Comparison of ENCODE assay signal across 11 cellular contexts in the genomic region with DNA sequence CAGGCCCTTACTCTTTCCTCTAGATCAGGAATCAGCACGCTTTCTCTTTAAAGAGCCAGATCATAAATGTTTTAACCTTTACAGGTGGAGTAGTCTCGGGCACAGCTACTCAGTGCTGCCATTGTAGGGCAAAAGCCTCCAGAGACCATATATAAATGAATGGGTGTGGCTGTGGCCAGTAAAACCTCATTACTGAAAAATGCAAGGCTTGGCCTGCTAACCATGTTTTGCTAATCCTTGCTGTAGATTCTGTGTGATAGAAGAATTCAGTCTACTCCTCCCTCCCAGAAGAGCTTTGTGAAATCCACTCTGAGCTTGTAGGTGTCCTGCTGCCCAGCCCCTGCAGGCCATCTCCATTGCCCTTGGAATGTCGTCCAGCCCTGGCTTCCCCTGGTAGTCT. TPM values are rescaled to one million over a fixed set of nuclear protein-coding genes. Genes with fewer than 3 reads are reported as not detected.
DNase-seq lines count a peak whose midpoint lies in the region; TF ChIP-seq lines count a peak whose summit lies in the region.
"Had no signal": no experiment of that assay in that cellular context is flagged by ENCODE, and none has a peak within 500 bp of the region (broad histone marks: within the 10 kb centered on the region; RNA-seq: fewer than 3 reads in every experiment).

No MANE protein-coding gene starts in this region.

- H3K9me3 ChIP-seq in SJCRH30 (replicated peaks), result no peaks in the 10 kb centered on the region
- H3K9me3 ChIP-seq in smooth muscle cell (replicated peaks; ENCODE audit: low read depth), result no peaks in the 10 kb centered on the region

- H3K79me2 ChIP-seq in smooth muscle cell (ENCODE audit: low read depth), result no peaks in the 10 kb centered on the region

- intact Hi-C loops in head of caudate nucleus (cut with DNase I), result no loop called here

- peaks cover 4% of the 10 kb centered on the region for H3F3A ChIP-seq in smooth muscle cell (ENCODE audit: low read depth)

- H3K27ac ChIP-seq in SJCRH30, result peak overlapping the region; percentile 32
- peak overlapping the region; percentile 79 for H3K27ac ChIP-seq in smooth muscle cell (ENCODE audit: low read depth)

- peak overlapping the region; percentile 41 for H3K4me2 ChIP-seq in smooth muscle cell

- H2AFZ ChIP-seq in smooth muscle cell (ENCODE audit: low read depth), result no peak overlapping the region

- H3K4me1 ChIP-seq in SJCRH30 (peaks cover 41% of the 10 kb centered on the region), smooth muscle cell (ENCODE audit: low read depth) (no peaks in the 10 kb centered on the region)

- H3K27me3 ChIP-seq in SJCRH30, result no peaks in the 10 kb centered on the region
- no peaks in the 10 kb centered on the region for H3K27me3 ChIP-seq in smooth muscle cell (ENCODE audit: low read depth)

- DNase-seq in GM03348 (ENCODE audit: low spot score) (peak; percentile 85), SJCRH30 (peak; percentile 76 to 79), fibroblast of villous mesenchyme (ENCODE audit: low read depth) (peak; percentile 79), smooth muscle cell (lab: John Stamatoyannopoulos, UW; ENCODE audit: unreplicated experiment) (no peak), head of caudate nucleus (no peak), ecto neural progenitor cell (ENCODE audit: low spot score) (no peak)
- DNase-seq in stimulated activated CD8-positive, alpha-beta memory T cell treated with anti-CD3 and anti-CD28 coated beads, Interleukin-4, amount 100 ng/mL, for 48 hours, result no peak
- DNase-seq: activated naive CD8-positive, alpha-beta T cell treated with anti-CD3 and anti-CD28 coated beads for 36 hours; Kasumi-1; NCI-H69; nephron progenitor cell had no signal

- peaks cover 71% of the 10 kb centered on the region for H3K36me3 ChIP-seq in SJCRH30
- peaks cover 22% of the 10 kb centered on the region for H3K36me3 ChIP-seq in smooth muscle cell (ENCODE audit: low read depth)

- H4K20me1 ChIP-seq in smooth muscle cell (ENCODE audit: low read depth), result peaks cover 3% of the 10 kb centered on the region

- 60% methylated on average over 3 of the region's 3 CpGs for WGBS in smooth muscle cell (ENCODE audit: low lambda C conversion rate)

- no peak overlapping the region for H3K4me3 ChIP-seq in SJCRH30
- no peak overlapping the region for H3K4me3 ChIP-seq in fibroblast of villous mesenchyme (ENCODE audit: low read depth, low read length)
- H3K4me3 ChIP-seq in smooth muscle cell, result no peak overlapping the region

- peak overlapping the region; percentile 63 for H3K9ac ChIP-seq in smooth muscle cell (ENCODE audit: low read depth)

- TF ChIP-seq CTCF in fibroblast of villous mesenchyme (IDR thresholded peaks at IDR 0.05; ENCODE audit: insufficient read depth, low read depth, low read length), result no peak
- TF ChIP-seq CTCF in smooth muscle cell (IDR thresholded peaks at IDR 0.05; ENCODE audit: borderline replicate concordance, insufficient read depth, poor library complexity, severe bottlenecking), result no peak

RNA-seq across cellular contexts. Expression of a gene that starts 58.1 kb away (rescaled TPM):
- 650 and 697 TPM in 2 replicates for total RNA-seq in SJCRH30 (2014; rRNA removed; shearing (Covaris generic))
- 166 and 321 TPM in 2 replicates for total RNA-seq in fibroblast of villous mesenchyme
- total RNA-seq in smooth muscle cell, result 436 and 568 TPM in 2 replicates
- 353 and 446 TPM in 2 replicates for polyA plus RNA-seq in smooth muscle cell

Comparison
In these comparisons a context has a peak if more than half of its experiments do, and no peak if none do; other contexts are left out.
1. DNase-seq: peak in GM03348 (single experiment), SJCRH30 (2 of 2) and fibroblast of villous mesenchyme (single experiment); none in smooth muscle cell (single experiment), head of caudate nucleus (0 of 42), stimulated activated CD8-positive, alpha-beta memory T cell treated with anti-CD3 and anti-CD28 coated beads, Interleukin-4, amount 100 ng/mL, for 48 hours (single experiment) and ecto neural progenitor cell (single experiment).